15 cellular contexts compared by ENCODE assay signal in genomic region chr10:32905466-32905865, GRCh38.
"Had no signal": no experiment of that assay in that cellular context is flagged by ENCODE, and none has a peak within 500 bp of the region (broad histone marks: within the 10 kb centered on the region; RNA-seq: fewer than 3 reads in every experiment).

No MANE protein-coding gene starts in this region.

- H3K4me1 Mint-ChIP-seq: activated CD4-positive, alpha-beta T cell treated with anti-CD3 and anti-CD28 coated beads, Interleukin-2, amount 10 ng/mL, durations not matched to agents 24 days and 14 days; immature natural killer cell; stimulated activated naive CD8-positive, alpha-beta T cell treated with anti-CD3 and anti-CD28 coated beads, Interleukin-15, amount 100 ng/mL, for 72 hours had no signal

- H3K27ac Mint-ChIP-seq: activated CD4-positive, alpha-beta T cell treated with anti-CD3 and anti-CD28 coated beads, Interleukin-2, amount 10 ng/mL, durations not matched to agents 24 days and 14 days; neural progenitor cell; stimulated activated naive CD8-positive, alpha-beta T cell treated with anti-CD3 and anti-CD28 coated beads, Interleukin-15, amount 100 ng/mL, for 72 hours had no signal

- H3K4me3 Mint-ChIP-seq: activated CD4-positive, alpha-beta T cell treated with anti-CD3 and anti-CD28 coated beads, Interleukin-2, amount 10 ng/mL, durations not matched to agents 24 days and 14 days; immature natural killer cell; neural progenitor cell; stimulated activated naive CD8-positive, alpha-beta T cell treated with anti-CD3 and anti-CD28 coated beads, Interleukin-15, amount 100 ng/mL, for 72 hours had no signal

- H3K27me3 ChIP-seq: ascending aorta, esophagus muscularis mucosa, heart left ventricle, neural progenitor cell, ovary, sigmoid colon, upper lobe of left lung had no signal

- H3K27me3 Mint-ChIP-seq: activated CD4-positive, alpha-beta T cell treated with anti-CD3 and anti-CD28 coated beads, Interleukin-2, amount 10 ng/mL, durations not matched to agents 24 days and 14 days; stimulated activated naive CD8-positive, alpha-beta T cell treated with anti-CD3 and anti-CD28 coated beads, Interleukin-15, amount 100 ng/mL, for 72 hours had no signal

- H3K9ac ChIP-seq: neural progenitor cell had no signal

- H3K4me1 ChIP-seq: ascending aorta, esophagus muscularis mucosa, neural progenitor cell, sigmoid colon, upper lobe of left lung had no signal

- H3K9me3 ChIP-seq: ascending aorta, esophagus muscularis mucosa, heart left ventricle, ovary, sigmoid colon, upper lobe of left lung had no signal

- H3K36me3 ChIP-seq: ovary had no signal

- H3K4me2 ChIP-seq: neural progenitor cell had no signal

- H2AFZ ChIP-seq: neural progenitor cell had no signal

- H3K4me3 ChIP-seq: ascending aorta, esophagus muscularis mucosa, heart left ventricle, lung, neural progenitor cell, ovary, sigmoid colon, upper lobe of left lung had no signal

- H3K27ac ChIP-seq: ascending aorta, esophagus muscularis mucosa, heart left ventricle, neural progenitor cell, ovary, sigmoid colon, upper lobe of left lung had no signal

- ATAC-seq: heart left ventricle; left cardiac atrium; stimulated activated naive CD8-positive, alpha-beta T cell treated with anti-CD3 and anti-CD28 coated beads, Interleukin-15, amount 100 ng/mL, for 72 hours had no signal

- H3K9me3 Mint-ChIP-seq: activated CD4-positive, alpha-beta T cell treated with anti-CD3 and anti-CD28 coated beads, Interleukin-2, amount 10 ng/mL, durations not matched to agents 24 days and 14 days; immature natural killer cell; neural progenitor cell; stimulated activated naive CD8-positive, alpha-beta T cell treated with anti-CD3 and anti-CD28 coated beads, Interleukin-15, amount 100 ng/mL, for 72 hours had no signal

- DNase-seq: activated CD4-positive, alpha-beta T cell treated with anti-CD3 and anti-CD28 coated beads, Interleukin-2, amount 10 ng/mL, durations not matched to agents 24 days and 14 days; activated CD4-positive, CD25-positive, alpha-beta regulatory T cell; activated naive CD4-positive, alpha-beta T cell; heart left ventricle; immature natural killer cell; left cardiac atrium; ovary; sigmoid colon; stimulated activated CD4-positive, alpha-beta T cell treated with anti-CD3 and anti-CD28 coated beads, Interleukin-1b, Interleukin-23, amount 100 ng/mL, for 48 hours; stimulated activated naive CD8-positive, alpha-beta T cell treated with anti-CD3 and anti-CD28 coated beads, Interleukin-15, amount 100 ng/mL, for 72 hours; upper lobe of left lung had no signal
